In genomic region chr11:67273260-67273990, GRCh38 we compare ENCODE assay signal across 9 cellular contexts. TPM values are rescaled to one million over a fixed set of nuclear protein-coding genes. Genes with fewer than 3 reads are reported as not detected.
DNase-seq lines count a peak whose midpoint lies in the region; ATAC-seq and TF ChIP-seq lines count a peak whose summit lies in the region.
"Had no signal": no experiment of that assay in that cellular context is flagged by ENCODE, and none has a peak within 500 bp of the region (broad histone marks: within the 10 kb centered on the region; RNA-seq: fewer than 3 reads in every experiment).

No MANE protein-coding gene starts in this region.

- peaks cover 14% of the 10 kb centered on the region for H3K36me3 ChIP-seq in CD4-positive, CD25-positive, alpha-beta regulatory T cell (ENCODE audit: control insufficient read depth, insufficient read depth, low read length)

- intact Hi-C loops in dorsolateral prefrontal cortex (cut with DNase I), result no loop called here

- peak overlapping the region in 2 of 3 donors; percentile 95 to 99 for H3K27ac Mint-ChIP-seq in CD4-positive, CD25-positive, alpha-beta regulatory T cell
- H3K27ac Mint-ChIP-seq in osteocyte (ENCODE audit: unreplicated experiment), result peak overlapping the region; percentile 64

- H3K4me3 Mint-ChIP-seq in CD4-positive, CD25-positive, alpha-beta regulatory T cell, result peak overlapping the region; percentile 97 to 99 (median 98)
- no peak overlapping the region for H3K4me3 Mint-ChIP-seq in osteocyte (ENCODE audit: unreplicated experiment)

- TF ChIP-seq POLR2A in GM18505 (IDR thresholded peaks at IDR 0.05; ENCODE audit: borderline replicate concordance, extremely low read depth, insufficient read depth, insufficient read length), result no peak

- H3K4me1 Mint-ChIP-seq in CD4-positive, CD25-positive, alpha-beta regulatory T cell, result peaks cover 0 to 96% (median 41%) of the 10 kb centered on the region in 4 donors
- H3K4me1 Mint-ChIP-seq in osteocyte (ENCODE audit: unreplicated experiment), result peaks cover 68% of the 10 kb centered on the region

- no peaks in the 10 kb centered on the region for H3K27me3 ChIP-seq in CD4-positive, CD25-positive, alpha-beta regulatory T cell (ENCODE audit: control insufficient read depth, insufficient read depth, low read length)
- H3K27me3 ChIP-seq in dorsolateral prefrontal cortex, result no peaks in the 10 kb centered on the region

- H3K4me1 ChIP-seq in CD4-positive, CD25-positive, alpha-beta regulatory T cell (ENCODE audit: control insufficient read depth, insufficient read depth, low read length, poor library complexity, severe bottlenecking), result peaks cover 100% of the 10 kb centered on the region

- H3K9me3 Mint-ChIP-seq in CD4-positive, CD25-positive, alpha-beta regulatory T cell, result no peaks in the 10 kb centered on the region
- H3K9me3 Mint-ChIP-seq in osteocyte (ENCODE audit: unreplicated experiment), result no peaks in the 10 kb centered on the region

- H3K9me3 ChIP-seq in CD4-positive, CD25-positive, alpha-beta regulatory T cell (ENCODE audit: control insufficient read depth in 2 of 2, low read length in 2 of 2), result no peaks in the 10 kb centered on the region

- H3K27ac ChIP-seq in CD4-positive, CD25-positive, alpha-beta regulatory T cell (ENCODE audit: insufficient read depth, low read length, poor library complexity, severe bottlenecking), result peak overlapping the region; percentile 80
- H3K27ac ChIP-seq in dorsolateral prefrontal cortex, result peak overlapping the region in 49 of 59 donors; percentile 24 to 95 (median 79)

- TF ChIP-seq CTCF in dorsolateral prefrontal cortex (IDR thresholded peaks at IDR 0.05 in 54 of 56, conservative IDR thresholded peaks at IDR 0.05 in 2 of 56; ENCODE audit: low read depth in 1 of 56, partially characterized antibody in 56 of 56) (no peak), osteocyte (IDR thresholded peaks at IDR 0.05) (no peak)

- DNase-seq in CD4-positive, CD25-positive, alpha-beta regulatory T cell, result no peak
- DNase-seq in NCI-H69 (lab: John Stamatoyannopoulos, UW) (peak; percentile 50), dorsolateral prefrontal cortex (peak in 5 of 10 donors; percentile 14 to 38 (median 35)), osteocyte (ENCODE audit: extremely low spot score, unreplicated experiment) (no peak), NCI-H128 (lab: John Stamatoyannopoulos, UW; ENCODE audit: unreplicated experiment) (no peak)
- no peak for DNase-seq in stimulated activated CD4-positive, alpha-beta T cell treated with anti-CD3 and anti-CD28 coated beads, Interleukin-2, amount 100 ng/mL, for 48 hours
- DNase-seq: NCI-H748 treated with DMSO at 0.1 percent for 48 hours had no signal

- H3K36me3 Mint-ChIP-seq in CD4-positive, CD25-positive, alpha-beta regulatory T cell, result peaks cover 18% of the 10 kb centered on the region
- no peaks in the 10 kb centered on the region for H3K36me3 Mint-ChIP-seq in osteocyte (ENCODE audit: unreplicated experiment)

- ATAC-seq in CD4-positive, CD25-positive, alpha-beta regulatory T cell (ENCODE audit: low read depth in 2 of 2), result no peak
- ATAC-seq in GM18505 (IDR thresholded peaks at IDR 0.05; ENCODE audit: unreplicated experiment) (no peak), HG03097 (IDR thresholded peaks at IDR 0.05; ENCODE audit: low FRiP score, unreplicated experiment) (no peak)

- H3K27me3 Mint-ChIP-seq in CD4-positive, CD25-positive, alpha-beta regulatory T cell, result no peaks in the 10 kb centered on the region
- H3K27me3 Mint-ChIP-seq in osteocyte (ENCODE audit: unreplicated experiment), result no peaks in the 10 kb centered on the region

- H3K4me3 ChIP-seq in CD4-positive, CD25-positive, alpha-beta regulatory T cell (ENCODE audit: low read depth, low read length), result peak overlapping the region; percentile 91
- H3K4me3 ChIP-seq in dorsolateral prefrontal cortex, result peak overlapping the region in 4 of 59 donors; percentile 7 to 24 (median 13)

RNA-seq across cellular contexts. Expression of gene GRK2, which starts 7.2 kb away (rescaled TPM):
- 295 TPM for total RNA-seq in CD4-positive, CD25-positive, alpha-beta regulatory T cell
- 10 to 100 TPM; 13.2 to 27.8 (median 19.3) TPM for polyA plus RNA-seq in CD4-positive, CD25-positive, alpha-beta regulatory T cell
- total RNA-seq in dorsolateral prefrontal cortex, result 100 to 1,000 TPM in 93 of 120 experiments, 10 to 100 TPM in 27; 63.9 to 144 (median 111) TPM
- 41.5 and 45.0 TPM in 2 replicates for total RNA-seq in osteocyte

RNA-seq across cellular contexts. Expression of gene ANKRD13D, which starts 15.7 kb away (rescaled TPM):
- total RNA-seq in CD4-positive, CD25-positive, alpha-beta regulatory T cell, result 158 TPM
- 10 to 100 TPM in 3 of 4 donors, 1 to 10 TPM in 1; 9.5 to 18.9 (median 12.6) TPM for polyA plus RNA-seq in CD4-positive, CD25-positive, alpha-beta regulatory T cell
- total RNA-seq in dorsolateral prefrontal cortex (100 to 1,000 TPM in 5 of 120 experiments, 10 to 100 TPM in 115; 54.5 to 110 (median 77.3) TPM), osteocyte (54.3 and 56.2 TPM in 2 replicates)

RNA-seq across cellular contexts. Expression of gene SSH3, which starts 29.9 kb away (rescaled TPM):
- 24.4 TPM for total RNA-seq in CD4-positive, CD25-positive, alpha-beta regulatory T cell
- 1 to 10 TPM; 2.3 to 7.1 (median 3.1) TPM for polyA plus RNA-seq in CD4-positive, CD25-positive, alpha-beta regulatory T cell
- total RNA-seq in dorsolateral prefrontal cortex (10 to 100 TPM; 15.0 to 46.9 (median 26.2) TPM), osteocyte (28.5 and 28.6 TPM in 2 replicates)
